12 cellular contexts compared by ENCODE assay signal in the genomic region with DNA sequence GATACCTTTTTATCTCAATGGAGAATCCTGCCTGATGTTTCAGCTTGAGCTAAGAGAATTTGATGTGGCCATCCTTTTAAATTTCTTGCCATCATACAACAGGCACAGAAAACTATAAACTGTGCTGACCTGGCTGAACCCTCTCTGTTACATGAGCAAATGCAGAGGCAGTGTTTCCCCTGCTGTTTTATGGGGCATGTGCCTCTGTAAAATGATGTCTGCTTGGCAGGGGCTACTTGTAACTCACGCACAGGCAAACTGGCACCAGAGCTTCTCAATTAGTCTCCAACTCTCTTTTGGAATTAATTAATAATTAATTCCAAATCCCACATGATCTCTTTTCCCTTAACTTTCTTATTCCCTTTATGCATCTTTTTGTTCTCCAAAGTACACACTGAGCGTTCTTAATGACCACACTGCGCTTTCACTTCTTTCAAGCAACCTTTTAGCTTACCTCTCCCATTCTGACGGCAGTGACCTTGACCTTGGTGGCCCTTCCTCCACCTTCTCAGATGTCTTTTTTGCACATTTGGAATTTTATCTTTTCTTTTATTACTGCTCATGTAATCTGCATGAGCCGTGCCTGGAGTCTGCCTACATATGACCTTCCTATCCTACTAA.
A peak's percentile ranks its signal among the peaks of the same experiment; 100 is the strongest.
DNase-seq lines count a peak whose midpoint lies in the region; TF ChIP-seq lines count a peak whose summit lies in the region.
"Had no signal": no experiment of that assay in that cellular context is flagged by ENCODE, and none has a peak within 500 bp of the region (broad histone marks: within the 10 kb centered on the region; RNA-seq: fewer than 3 reads in every experiment).

No MANE protein-coding gene starts in this region.

- H3K27ac Mint-ChIP-seq in endothelial cell (ENCODE audit: unreplicated experiment) (no peak overlapping the region), glutamatergic neuron (ENCODE audit: unreplicated experiment) (no peak overlapping the region)
- H3K27ac Mint-ChIP-seq: CD4-positive, alpha-beta memory T cell had no signal

- TF ChIP-seq CTCF in LNCaP clone FGC (IDR thresholded peaks at IDR 0.05; ENCODE audit: control insufficient read depth, extremely low read depth, insufficient read depth) (no peak), endothelial cell (IDR thresholded peaks at IDR 0.05; ENCODE audit: unreplicated experiment) (no peak), glutamatergic neuron (IDR thresholded peaks at IDR 0.05; ENCODE audit: partially characterized antibody, unreplicated experiment) (no peak)

- H3K4me3 ChIP-seq in LNCaP clone FGC (ENCODE audit: low read depth, low read length), result no peak overlapping the region
- H3K4me3 ChIP-seq: A549 had no signal

- H3K9me3 Mint-ChIP-seq in endothelial cell (ENCODE audit: unreplicated experiment) (no peaks in the 10 kb centered on the region), glutamatergic neuron (ENCODE audit: unreplicated experiment) (peaks cover 3% of the 10 kb centered on the region)

- H3K4me1 Mint-ChIP-seq in endothelial cell (ENCODE audit: unreplicated experiment) (peaks cover 4% of the 10 kb centered on the region), glutamatergic neuron (ENCODE audit: low read depth, unreplicated experiment) (no peaks in the 10 kb centered on the region)
- H3K4me1 Mint-ChIP-seq: CD4-positive, alpha-beta memory T cell had no signal

- H3K36me3 Mint-ChIP-seq in endothelial cell (ENCODE audit: low read depth, unreplicated experiment), result no peaks in the 10 kb centered on the region
- H3K36me3 Mint-ChIP-seq in glutamatergic neuron (ENCODE audit: unreplicated experiment), result peaks cover 10% of the 10 kb centered on the region
- H3K36me3 Mint-ChIP-seq: CD4-positive, alpha-beta memory T cell had no signal

- DNase-seq in NCI-H2171 treated with DMSO at 0.1 percent for 48 hours (lab: John Stamatoyannopoulos, UW), result peak; percentile 10
- no peak for DNase-seq in NCI-H2171 (lab: John Stamatoyannopoulos, UW)
- peak; percentile 94 for DNase-seq in LNCaP clone FGC (ENCODE audit: low read depth)
- peak; percentile 48 for DNase-seq in left kidney (ENCODE audit: low read depth, low spot score)
- no peak for DNase-seq in endothelial cell (ENCODE audit: low spot score)
- no peak for DNase-seq in glutamatergic neuron
- DNase-seq in stimulated activated naive CD4-positive, alpha-beta T cell (lab: John Stamatoyannopoulos, UW), result no peak
- DNase-seq: BE2C; CD4-positive, alpha-beta memory T cell; HCEC 1CT; IMR-90 had no signal

- H3K4me3 Mint-ChIP-seq in endothelial cell (ENCODE audit: unreplicated experiment) (no peak overlapping the region), glutamatergic neuron (ENCODE audit: unreplicated experiment) (no peak overlapping the region)
- H3K4me3 Mint-ChIP-seq: CD4-positive, alpha-beta memory T cell had no signal

- no peaks in the 10 kb centered on the region for H3K27me3 Mint-ChIP-seq in endothelial cell (ENCODE audit: unreplicated experiment)
- H3K27me3 Mint-ChIP-seq in glutamatergic neuron (ENCODE audit: unreplicated experiment), result peaks cover 9% of the 10 kb centered on the region

Comparison
In these comparisons a context has a peak if more than half of its experiments do, and no peak if none do; other contexts are left out.
1. DNase-seq: peak in NCI-H2171 treated with DMSO at 0.1 percent for 48 hours (single experiment), LNCaP clone FGC (single experiment) and left kidney (single experiment); none in NCI-H2171 (single experiment), endothelial cell (single experiment), glutamatergic neuron (single experiment) and stimulated activated naive CD4-positive, alpha-beta T cell (0 of 6).